Comparison of ENCODE assay signal across 1 cellular context in the genomic region with DNA sequence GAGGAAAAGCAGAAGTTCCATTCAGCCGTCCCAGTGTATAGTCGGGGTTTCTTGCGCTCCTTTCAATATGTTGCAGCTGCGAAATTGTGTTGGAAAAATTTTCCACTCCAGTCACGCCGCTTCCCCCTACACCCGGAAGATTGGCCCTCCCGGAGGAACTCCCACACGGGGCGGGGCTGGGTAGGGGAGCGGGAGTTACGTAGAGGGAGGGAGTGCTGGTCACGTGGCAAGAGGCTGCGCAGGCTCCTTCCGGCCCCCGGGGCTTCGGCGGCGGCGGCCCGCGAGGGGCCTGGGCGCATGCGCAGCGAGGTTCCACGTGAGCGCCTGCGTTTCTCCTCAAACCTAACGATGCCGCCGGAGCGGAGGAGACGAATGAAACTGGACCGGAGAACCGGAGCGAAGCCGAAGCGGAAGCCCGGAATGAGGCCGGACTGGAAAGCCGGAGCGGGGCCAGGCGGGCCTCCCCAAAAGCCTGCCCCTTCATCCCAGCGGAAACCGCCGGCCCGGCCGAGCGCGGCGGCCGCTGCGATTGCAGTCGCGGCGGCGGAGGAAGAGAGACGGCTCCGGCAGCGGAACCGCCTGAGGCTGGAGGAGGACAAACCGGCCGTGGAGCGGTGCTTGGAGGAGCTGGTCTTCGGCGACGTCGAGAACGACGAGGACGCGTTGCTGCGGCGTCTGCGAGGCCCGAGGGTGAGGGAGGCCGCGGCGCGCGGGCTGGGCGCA.
TF ChIP-seq lines count a peak whose summit lies in the region.

Gene UTP18, plus strand, starts transcription at position 310 of the 723 bp plus-strand sequence. Its CDS starts 39 bp downstream, at position 349.

TF ChIP-seq in GM12878, 131 proteins besides CTCF, POLR2A, EP300 and RAD21 (continued from another document and continues in another):
- no peak for TF ChIP-seq CEBPZ (IDR thresholded peaks at IDR 0.05; ENCODE audit: low read depth, low read length)
- TF ChIP-seq, protein P1, sequence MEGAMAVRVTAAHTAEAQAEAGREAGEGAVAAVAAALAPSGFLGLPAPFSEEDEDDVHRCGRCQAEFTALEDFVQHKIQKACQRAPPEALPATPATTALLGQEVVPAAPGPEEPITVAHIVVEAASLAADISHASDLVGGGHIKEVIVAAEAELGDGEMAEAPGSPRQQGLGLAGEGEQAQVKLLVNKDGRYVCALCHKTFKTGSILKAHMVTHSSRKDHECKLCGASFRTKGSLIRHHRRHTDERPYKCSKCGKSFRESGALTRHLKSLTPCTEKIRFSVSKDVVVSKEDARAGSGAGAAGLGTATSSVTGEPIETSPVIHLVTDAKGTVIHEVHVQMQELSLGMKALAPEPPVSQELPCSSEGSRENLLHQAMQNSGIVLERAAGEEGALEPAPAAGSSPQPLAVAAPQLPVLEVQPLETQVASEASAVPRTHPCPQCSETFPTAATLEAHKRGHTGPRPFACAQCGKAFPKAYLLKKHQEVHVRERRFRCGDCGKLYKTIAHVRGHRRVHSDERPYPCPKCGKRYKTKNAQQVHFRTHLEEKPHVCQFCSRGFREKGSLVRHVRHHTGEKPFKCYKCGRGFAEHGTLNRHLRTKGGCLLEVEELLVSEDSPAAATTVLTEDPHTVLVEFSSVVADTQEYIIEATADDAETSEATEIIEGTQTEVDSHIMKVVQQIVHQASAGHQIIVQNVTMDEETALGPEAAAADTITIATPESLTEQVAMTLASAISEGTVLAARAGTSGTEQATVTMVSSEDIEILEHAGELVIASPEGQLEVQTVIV (IDR thresholded peaks at IDR 0.05; ENCODE audit: borderline replicate concordance, partially characterized antibody) = peak; percentile 96
- no peak for TF ChIP-seq KAT2A (conservative IDR thresholded peaks at IDR 0.05; ENCODE audit: control insufficient read depth, low read depth, low read length)
- TF ChIP-seq LARP7 (IDR thresholded peaks at IDR 0.05) = peak; percentile 97
- TF ChIP-seq ATF3 (IDR thresholded peaks at IDR 0.05; ENCODE audit: borderline replicate concordance, extremely low read depth, low read depth, low read length) = peak; percentile 88
- no peak for TF ChIP-seq YBX1 (IDR thresholded peaks at IDR 0.05)
- no peak for TF ChIP-seq CUX1 (IDR thresholded peaks at IDR 0.05; ENCODE audit: insufficient replicate concordance, low read depth, low read length)
- no peak for TF ChIP-seq SPI1 (IDR thresholded peaks at IDR 0.05; ENCODE audit: borderline replicate concordance, insufficient read depth, low read depth, low read length)
- peak; percentile 82; the same call in 1 of the 2 replicates for TF ChIP-seq RB1 (IDR thresholded peaks at IDR 0.05; ENCODE audit: borderline replicate concordance)
- TF ChIP-seq SREBF1 (IDR thresholded peaks at IDR 0.05; ENCODE audit: low read length) = peak; percentile 99
- TF ChIP-seq, protein P2, sequence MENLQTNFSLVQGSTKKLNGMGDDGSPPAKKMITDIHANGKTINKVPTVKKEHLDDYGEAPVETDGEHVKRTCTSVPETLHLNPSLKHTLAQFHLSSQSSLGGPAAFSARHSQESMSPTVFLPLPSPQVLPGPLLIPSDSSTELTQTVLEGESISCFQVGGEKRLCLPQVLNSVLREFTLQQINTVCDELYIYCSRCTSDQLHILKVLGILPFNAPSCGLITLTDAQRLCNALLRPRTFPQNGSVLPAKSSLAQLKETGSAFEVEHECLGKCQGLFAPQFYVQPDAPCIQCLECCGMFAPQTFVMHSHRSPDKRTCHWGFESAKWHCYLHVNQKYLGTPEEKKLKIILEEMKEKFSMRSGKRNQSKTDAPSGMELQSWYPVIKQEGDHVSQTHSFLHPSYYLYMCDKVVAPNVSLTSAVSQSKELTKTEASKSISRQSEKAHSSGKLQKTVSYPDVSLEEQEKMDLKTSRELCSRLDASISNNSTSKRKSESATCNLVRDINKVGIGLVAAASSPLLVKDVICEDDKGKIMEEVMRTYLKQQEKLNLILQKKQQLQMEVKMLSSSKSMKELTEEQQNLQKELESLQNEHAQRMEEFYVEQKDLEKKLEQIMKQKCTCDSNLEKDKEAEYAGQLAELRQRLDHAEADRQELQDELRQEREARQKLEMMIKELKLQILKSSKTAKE (IDR thresholded peaks at IDR 0.05; ENCODE audit: low read depth, poor library complexity, severe bottlenecking) = peak; percentile 99
- TF ChIP-seq FOS (IDR thresholded peaks at IDR 0.05; ENCODE audit: borderline replicate concordance, extremely low read depth, insufficient read length) = no peak
- TF ChIP-seq PML (IDR thresholded peaks at IDR 0.05; ENCODE audit: low read length) = peak; percentile 83; the same call in 1 of the 2 replicates
- no peak; the same call in 1 of the 2 replicates for TF ChIP-seq NR2F1 (conservative IDR thresholded peaks at IDR 0.05)
- TF ChIP-seq DPF2 (IDR thresholded peaks at IDR 0.05) = peak; percentile 77
- TF ChIP-seq ZNF207 (IDR thresholded peaks at IDR 0.05; ENCODE audit: borderline replicate concordance) = peak; percentile 98
- TF ChIP-seq RAD51 (IDR thresholded peaks at IDR 0.05) = peak; percentile 93
- TF ChIP-seq ZNF217 (IDR thresholded peaks at IDR 0.05) = 0 out of 2 replicates have a peak, but pooled peaks have one; percentile 18
- peak; percentile 99 for TF ChIP-seq JUND (IDR thresholded peaks at IDR 0.05; ENCODE audit: low read depth, low read length)
- no peak; the same call in 1 of the 2 replicates for TF ChIP-seq NFIC (IDR thresholded peaks at IDR 0.05; ENCODE audit: low read depth, low read length)
- TF ChIP-seq ZNF24 (IDR thresholded peaks at IDR 0.05) = no peak
- TF ChIP-seq SMAD5 (IDR thresholded peaks at IDR 0.05; ENCODE audit: low read depth) = 0 out of 2 replicates have a peak, but pooled peaks have one; percentile 52
- TF ChIP-seq FOXK2 (IDR thresholded peaks at IDR 0.05) = peak; percentile 99
- TF ChIP-seq POU2F2 (IDR thresholded peaks at IDR 0.05; ENCODE audit: borderline replicate concordance, low read depth, low read length) = no peak; the same call in 2 of the 3 replicates
- TF ChIP-seq, protein P3, sequence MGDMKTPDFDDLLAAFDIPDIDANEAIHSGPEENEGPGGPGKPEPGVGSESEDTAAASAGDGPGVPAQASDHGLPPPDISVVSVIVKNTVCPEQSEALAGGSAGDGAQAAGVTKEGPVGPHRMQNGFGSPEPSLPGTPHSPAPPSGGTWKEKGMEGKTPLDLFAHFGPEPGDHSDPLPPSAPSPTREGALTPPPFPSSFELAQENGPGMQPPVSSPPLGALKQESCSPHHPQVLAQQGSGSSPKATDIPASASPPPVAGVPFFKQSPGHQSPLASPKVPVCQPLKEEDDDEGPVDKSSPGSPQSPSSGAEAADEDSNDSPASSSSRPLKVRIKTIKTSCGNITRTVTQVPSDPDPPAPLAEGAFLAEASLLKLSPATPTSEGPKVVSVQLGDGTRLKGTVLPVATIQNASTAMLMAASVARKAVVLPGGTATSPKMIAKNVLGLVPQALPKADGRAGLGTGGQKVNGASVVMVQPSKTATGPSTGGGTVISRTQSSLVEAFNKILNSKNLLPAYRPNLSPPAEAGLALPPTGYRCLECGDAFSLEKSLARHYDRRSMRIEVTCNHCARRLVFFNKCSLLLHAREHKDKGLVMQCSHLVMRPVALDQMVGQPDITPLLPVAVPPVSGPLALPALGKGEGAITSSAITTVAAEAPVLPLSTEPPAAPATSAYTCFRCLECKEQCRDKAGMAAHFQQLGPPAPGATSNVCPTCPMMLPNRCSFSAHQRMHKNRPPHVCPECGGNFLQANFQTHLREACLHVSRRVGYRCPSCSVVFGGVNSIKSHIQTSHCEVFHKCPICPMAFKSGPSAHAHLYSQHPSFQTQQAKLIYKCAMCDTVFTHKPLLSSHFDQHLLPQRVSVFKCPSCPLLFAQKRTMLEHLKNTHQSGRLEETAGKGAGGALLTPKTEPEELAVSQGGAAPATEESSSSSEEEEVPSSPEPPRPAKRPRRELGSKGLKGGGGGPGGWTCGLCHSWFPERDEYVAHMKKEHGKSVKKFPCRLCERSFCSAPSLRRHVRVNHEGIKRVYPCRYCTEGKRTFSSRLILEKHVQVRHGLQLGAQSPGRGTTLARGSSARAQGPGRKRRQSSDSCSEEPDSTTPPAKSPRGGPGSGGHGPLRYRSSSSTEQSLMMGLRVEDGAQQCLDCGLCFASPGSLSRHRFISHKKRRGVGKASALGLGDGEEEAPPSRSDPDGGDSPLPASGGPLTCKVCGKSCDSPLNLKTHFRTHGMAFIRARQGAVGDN (IDR thresholded peaks at IDR 0.05) = peak; percentile 85
- TF ChIP-seq, protein P4, sequence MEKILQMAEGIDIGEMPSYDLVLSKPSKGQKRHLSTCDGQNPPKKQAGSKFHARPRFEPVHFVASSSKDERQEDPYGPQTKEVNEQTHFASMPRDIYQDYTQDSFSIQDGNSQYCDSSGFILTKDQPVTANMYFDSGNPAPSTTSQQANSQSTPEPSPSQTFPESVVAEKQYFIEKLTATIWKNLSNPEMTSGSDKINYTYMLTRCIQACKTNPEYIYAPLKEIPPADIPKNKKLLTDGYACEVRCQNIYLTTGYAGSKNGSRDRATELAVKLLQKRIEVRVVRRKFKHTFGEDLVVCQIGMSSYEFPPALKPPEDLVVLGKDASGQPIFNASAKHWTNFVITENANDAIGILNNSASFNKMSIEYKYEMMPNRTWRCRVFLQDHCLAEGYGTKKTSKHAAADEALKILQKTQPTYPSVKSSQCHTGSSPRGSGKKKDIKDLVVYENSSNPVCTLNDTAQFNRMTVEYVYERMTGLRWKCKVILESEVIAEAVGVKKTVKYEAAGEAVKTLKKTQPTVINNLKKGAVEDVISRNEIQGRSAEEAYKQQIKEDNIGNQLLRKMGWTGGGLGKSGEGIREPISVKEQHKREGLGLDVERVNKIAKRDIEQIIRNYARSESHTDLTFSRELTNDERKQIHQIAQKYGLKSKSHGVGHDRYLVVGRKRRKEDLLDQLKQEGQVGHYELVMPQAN (conservative IDR thresholded peaks at IDR 0.05) = peak; percentile 87
- no peak for TF ChIP-seq TCF12 (IDR thresholded peaks at IDR 0.05; ENCODE audit: low read depth, low read length)
- TF ChIP-seq BHLHE40 (IDR thresholded peaks at IDR 0.05; ENCODE audit: borderline replicate concordance in 1 of 2, low read depth in 2 of 2, low read length in 1 of 2) = peak; percentile 98 to 99
- peak; percentile 28 for TF ChIP-seq RELA (IDR thresholded peaks at IDR 0.05; ENCODE audit: borderline replicate concordance, partially characterized antibody)
- TF ChIP-seq MAX (IDR thresholded peaks at IDR 0.05; ENCODE audit: low read depth, low read length) = peak; percentile 93
- peak; percentile 100 for TF ChIP-seq KLF5 (IDR thresholded peaks at IDR 0.05; ENCODE audit: partially characterized antibody)
- 0 out of 2 replicates have a peak, but pooled peaks have one; percentile 51 for TF ChIP-seq NFXL1 (IDR thresholded peaks at IDR 0.05; ENCODE audit: borderline replicate concordance)
- TF ChIP-seq MYC (IDR thresholded peaks at IDR 0.05; ENCODE audit: insufficient read depth, insufficient read length, insufficient replicate concordance, low read length, severe bottlenecking) = peak; percentile 14
